Comparison of ENCODE assay signal across 9 cellular contexts in the genomic region with DNA sequence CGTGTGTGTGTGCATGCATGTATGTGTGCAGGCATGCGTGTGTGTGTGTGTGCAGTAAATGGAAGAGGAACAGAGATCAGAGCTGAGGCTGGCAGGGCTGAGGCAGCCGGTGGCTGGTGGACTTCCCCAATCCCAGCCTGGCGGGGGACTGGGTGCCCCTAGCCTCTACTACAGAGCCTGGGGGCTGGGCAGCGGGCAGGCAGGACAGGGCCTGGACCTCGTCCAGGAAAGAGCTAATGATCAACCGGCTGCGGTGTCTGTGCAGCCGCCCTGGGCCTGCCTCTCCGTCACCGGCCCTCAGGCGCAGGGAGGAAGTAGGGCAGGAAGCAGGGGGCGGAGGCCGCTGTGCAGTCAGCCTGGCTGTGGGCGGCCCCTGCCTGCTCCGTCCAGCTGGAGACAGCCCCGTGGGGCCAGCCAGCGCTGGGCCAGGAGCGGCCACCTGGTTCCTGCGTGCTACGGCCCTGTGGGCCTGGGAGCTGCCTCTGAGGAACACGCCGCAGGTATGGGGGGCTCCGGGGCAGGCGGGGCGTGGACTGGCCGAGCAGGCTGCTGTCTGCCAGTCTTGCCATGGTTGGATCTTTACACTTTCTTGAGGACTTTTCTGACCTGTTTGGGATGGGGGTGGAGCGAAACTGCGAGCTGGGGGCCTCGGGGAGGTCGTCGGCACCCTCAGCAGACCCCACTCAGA. TPM values are rescaled to one million over a fixed set of nuclear protein-coding genes. Genes with fewer than 3 reads are reported as not detected.
A peak's percentile ranks its signal among the peaks of the same experiment; 100 is the strongest.
DNase-seq lines count a peak whose midpoint lies in the region; ATAC-seq and TF ChIP-seq lines count a peak whose summit lies in the region.
"Had no signal": no experiment of that assay in that cellular context is flagged by ENCODE, and none has a peak within 500 bp of the region (broad histone marks: within the 10 kb centered on the region; RNA-seq: fewer than 3 reads in every experiment).

Gene SH3TC1, plus strand, starts transcription at position 385 of the 688 bp plus-strand sequence. CDS start 5,905 bp downstream, outside the sequence.

- H3K27me3 ChIP-seq in subcutaneous abdominal adipose tissue (ENCODE audit: control insufficient read depth in 5 of 5, insufficient read depth in 4 of 5, low read length in 5 of 5), result no peaks in the 10 kb centered on the region

- H3K4me3 ChIP-seq in AG09309 (ENCODE audit: control insufficient read depth, low read depth, low read length), result peak within 1 kb of the TSS; percentile 33
- H3K4me3 ChIP-seq in fibroblast of mammary gland (ENCODE audit: control insufficient read depth, low read depth, low read length), result peak within 1 kb of the TSS; percentile 7
- peak within 1 kb of the TSS; percentile 49 to 80 (median 67) for H3K4me3 ChIP-seq in subcutaneous abdominal adipose tissue (ENCODE audit: low read depth in 1 of 5, low read length in 5 of 5)

- DNase-seq in AG09309 (ENCODE audit: low read depth) (no peak), OCI-M1 (lab: John Stamatoyannopoulos, UW) (peak; percentile 79), fibroblast of mammary gland (ENCODE audit: low read depth) (peak; percentile 71), nephron progenitor cell (peak; percentile 76)
- peak; percentile 65 for DNase-seq in activated T-helper 1 cell treated with anti-CD3 and anti-CD28 coated beads, Interleukin-12 subunit alpha, Interleukin-12 subunit beta, Interleukin-2, Interleukin-4 antibody, amounts not matched to agents 30 ng/mL and 10 ng/mL and 1 ng/mL, durations not matched to agents 14 hours and 24 hours and 36 hours (ENCODE audit: low spot score)

- H3K27ac ChIP-seq in subcutaneous abdominal adipose tissue (ENCODE audit: low read depth, low read length), result peak within 1 kb of the TSS; percentile 54
- H3K27ac ChIP-seq: KMS-11 had no signal

- H3K27me3 Mint-ChIP-seq in activated T-helper 1 cell treated with anti-CD3 and anti-CD28 coated beads, Interleukin-12 subunit alpha, Interleukin-12 subunit beta, Interleukin-2, Interleukin-4 antibody, amounts not matched to agents 30 ng/mL and 10 ng/mL and 1 ng/mL, durations not matched to agents 14 hours and 24 hours and 36 hours (ENCODE audit: insufficient read depth), result peaks cover 1% of the 10 kb centered on the region
- H3K27me3 Mint-ChIP-seq in nephron progenitor cell (ENCODE audit: low read depth, poor library complexity), result peaks cover 6% of the 10 kb centered on the region

- TF ChIP-seq CTCF in AG09309 (IDR thresholded peaks at IDR 0.05; ENCODE audit: control insufficient read depth, insufficient read depth, low read depth, low read length, missing control alignments) (no peak), fibroblast of mammary gland (conservative IDR thresholded peaks at IDR 0.05; ENCODE audit: control insufficient read depth, insufficient read depth, low read depth, low read length) (no peak), nephron progenitor cell (IDR thresholded peaks at IDR 0.05) (no peak)

- peak within 1 kb of the TSS in 4 of 5 donors; percentile 40 to 81 (median 78) for H3K9ac ChIP-seq in subcutaneous abdominal adipose tissue (ENCODE audit: low read length in 5 of 5)
- H3K9ac ChIP-seq: KMS-11 had no signal

- peaks cover 4% of the 10 kb centered on the region for H3K36me3 Mint-ChIP-seq in activated T-helper 1 cell treated with anti-CD3 and anti-CD28 coated beads, Interleukin-12 subunit alpha, Interleukin-12 subunit beta, Interleukin-2, Interleukin-4 antibody, amounts not matched to agents 30 ng/mL and 10 ng/mL and 1 ng/mL, durations not matched to agents 14 hours and 24 hours and 36 hours (ENCODE audit: low read depth)
- no peaks in the 10 kb centered on the region for H3K36me3 Mint-ChIP-seq in nephron progenitor cell (ENCODE audit: low read depth)

- no peaks in the 10 kb centered on the region for H3K9me3 ChIP-seq in subcutaneous abdominal adipose tissue (ENCODE audit: control insufficient read depth in 5 of 5, low read length in 5 of 5)

- ATAC-seq in GM18873 (IDR thresholded peaks at IDR 0.05; ENCODE audit: low FRiP score, unreplicated experiment), result peak; percentile 86
- ATAC-seq in HG03103 (IDR thresholded peaks at IDR 0.05; ENCODE audit: low read depth, unreplicated experiment), result peak; percentile 71

- H3K4me1 ChIP-seq in subcutaneous abdominal adipose tissue (ENCODE audit: control insufficient read depth in 5 of 5, insufficient read depth in 5 of 5, low read length in 5 of 5), result peaks cover 17 to 87% (median 69%) of the 10 kb centered on the region in 5 donors

- intact Hi-C loops in activated T-helper 1 cell treated with anti-CD3 and anti-CD28 coated beads, Interleukin-12 subunit alpha, Interleukin-12 subunit beta, Interleukin-2, Interleukin-4 antibody, amounts not matched to agents 30 ng/mL and 10 ng/mL and 1 ng/mL, durations not matched to agents 14 hours and 24 hours and 36 hours (cut with micrococcal nuclease), result loop anchor here (1.0 kb wide), 1 partner anchor 40 kb away; no protein-coding TSS in a partner anchor

- peak within 1 kb of the TSS; percentile 89 for H3K4me3 Mint-ChIP-seq in activated T-helper 1 cell treated with anti-CD3 and anti-CD28 coated beads, Interleukin-12 subunit alpha, Interleukin-12 subunit beta, Interleukin-2, Interleukin-4 antibody, amounts not matched to agents 30 ng/mL and 10 ng/mL and 1 ng/mL, durations not matched to agents 14 hours and 24 hours and 36 hours
- H3K4me3 Mint-ChIP-seq in nephron progenitor cell, result no peak within 1 kb of the TSS

- H3K4me1 Mint-ChIP-seq in activated T-helper 1 cell treated with anti-CD3 and anti-CD28 coated beads, Interleukin-12 subunit alpha, Interleukin-12 subunit beta, Interleukin-2, Interleukin-4 antibody, amounts not matched to agents 30 ng/mL and 10 ng/mL and 1 ng/mL, durations not matched to agents 14 hours and 24 hours and 36 hours (ENCODE audit: low read depth), result peaks cover 30% of the 10 kb centered on the region
- H3K4me1 Mint-ChIP-seq in nephron progenitor cell, result peaks cover 82% of the 10 kb centered on the region

- peak within 1 kb of the TSS; percentile 95 for H3K27ac Mint-ChIP-seq in activated T-helper 1 cell treated with anti-CD3 and anti-CD28 coated beads, Interleukin-12 subunit alpha, Interleukin-12 subunit beta, Interleukin-2, Interleukin-4 antibody, amounts not matched to agents 30 ng/mL and 10 ng/mL and 1 ng/mL, durations not matched to agents 14 hours and 24 hours and 36 hours
- peak within 1 kb of the TSS; percentile 80 for H3K27ac Mint-ChIP-seq in nephron progenitor cell

- peaks cover 0 to 6% (median 0%) of the 10 kb centered on the region in 5 donors for H3K36me3 ChIP-seq in subcutaneous abdominal adipose tissue (ENCODE audit: control insufficient read depth in 5 of 5, insufficient read depth in 5 of 5, low read length in 5 of 5)

- H3K9me3 Mint-ChIP-seq in activated T-helper 1 cell treated with anti-CD3 and anti-CD28 coated beads, Interleukin-12 subunit alpha, Interleukin-12 subunit beta, Interleukin-2, Interleukin-4 antibody, amounts not matched to agents 30 ng/mL and 10 ng/mL and 1 ng/mL, durations not matched to agents 14 hours and 24 hours and 36 hours, result no peaks in the 10 kb centered on the region
- H3K9me3 Mint-ChIP-seq in nephron progenitor cell, result no peaks in the 10 kb centered on the region

RNA-seq across cellular contexts. Expression of gene SH3TC1, which starts in this region (rescaled TPM):
- 25.4 and 33.6 TPM in 2 replicates for total RNA-seq in activated T-helper 1 cell treated with anti-CD3 and anti-CD28 coated beads, Interleukin-12 subunit alpha, Interleukin-12 subunit beta, Interleukin-2, Interleukin-4 antibody, amounts not matched to agents 30 ng/mL and 10 ng/mL and 1 ng/mL, durations not matched to agents 14 hours and 24 hours and 36 hours

Comparison
In these comparisons a context has a peak if more than half of its experiments do, and no peak if none do; other contexts are left out.
1. H3K4me3 ChIP-seq: peak in every context shown above with its lines; median percentile 67 in subcutaneous abdominal adipose tissue; 33 in AG09309; 7 in fibroblast of mammary gland.